In the genomic region with DNA sequence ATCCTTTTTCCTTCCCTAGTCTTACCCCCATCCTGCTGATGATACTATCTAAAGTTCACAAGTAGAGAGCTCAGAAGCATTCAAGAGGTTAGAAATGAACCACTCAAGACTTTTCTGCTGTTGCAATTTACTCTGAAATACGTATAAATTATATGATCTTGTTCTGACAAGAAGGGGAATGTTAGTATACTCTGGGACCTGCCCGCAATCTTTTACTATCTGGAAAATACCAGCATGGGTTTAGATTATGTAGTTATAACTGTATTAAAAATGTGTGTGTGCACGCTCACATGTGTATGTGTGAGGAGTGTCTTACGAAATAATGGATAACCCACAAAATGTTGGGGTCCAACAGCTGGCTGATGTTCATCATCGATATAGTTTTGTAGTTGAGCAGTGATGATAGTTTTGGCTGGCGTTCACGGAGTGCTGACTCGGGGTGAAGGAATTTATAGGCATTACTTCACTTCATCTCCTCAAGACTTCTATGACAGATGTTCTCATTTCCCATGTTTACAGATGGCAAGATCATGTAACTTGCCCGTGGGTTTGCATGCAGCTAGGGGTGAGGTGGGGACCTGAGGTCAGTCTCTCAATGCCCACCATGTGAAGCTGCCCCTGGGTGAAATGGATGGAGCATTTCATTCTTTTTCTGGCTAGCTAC, we compare ENCODE assay signal across 18 cellular contexts.
A peak's percentile ranks its signal among the peaks of the same experiment; 100 is the strongest.
DNase-seq lines count a peak whose midpoint lies in the region; FAIRE-seq and TF ChIP-seq lines count a peak whose summit lies in the region.
"Had no signal": no experiment of that assay in that cellular context is flagged by ENCODE, and none has a peak within 500 bp of the region (broad histone marks: within the 10 kb centered on the region; RNA-seq: fewer than 3 reads in every experiment).

No MANE protein-coding gene starts in this region.

- H3K27me3 ChIP-seq in bronchial epithelial cell (ENCODE audit: control insufficient read depth, insufficient read depth, low read length): no peaks in the 10 kb centered on the region
- H3K27me3 ChIP-seq: upper lobe of right lung had no signal

- no peaks in the 10 kb centered on the region for H3K36me3 ChIP-seq in bronchial epithelial cell (ENCODE audit: control insufficient read depth, insufficient read depth, low read length)
- H3K36me3 ChIP-seq: lower lobe of right lung, upper lobe of right lung had no signal

- FAIRE-seq in bronchial epithelial cell (lab: Jason Lieb, UNC): peak; percentile 7
- FAIRE-seq: A204.1 had no signal

- TF ChIP-seq CTCF in AG10803 (conservative IDR thresholded peaks at IDR 0.05; ENCODE audit: low read length) (no peak), bronchial epithelial cell (IDR thresholded peaks at IDR 0.05; ENCODE audit: insufficient read depth, low read length, severe bottlenecking) (no peak), foreskin fibroblast (IDR thresholded peaks at IDR 0.05; ENCODE audit: low read depth, low read length) (no peak)

- H3K4me3 ChIP-seq in AG10803 (ENCODE audit: low read length) (no peak overlapping the region), bronchial epithelial cell (ENCODE audit: low read depth, low read length) (no peak overlapping the region), foreskin fibroblast (ENCODE audit: low read depth in 1 of 2, low read length in 2 of 2) (no peak overlapping the region)
- H3K4me3 ChIP-seq: lower lobe of right lung, upper lobe of right lung had no signal

- DNase-seq in AG10803 (ENCODE audit: low read depth) (peak; percentile 25), NCI-H226 (peak; percentile 73), bronchial epithelial cell (ENCODE audit: low read depth) (peak; percentile 41), foreskin fibroblast (peak; percentile 9 to 39), NCI-H1105 (lab: John Stamatoyannopoulos, UW) (no peak), activated gamma-delta T cell (lab: John Stamatoyannopoulos, UW) (no peak), occipital lobe (lab: John Stamatoyannopoulos, UW) (no peak), SK-N-DZ (ENCODE audit: low spot score) (no peak)
- DNase-seq: activated T-cell treated with anti-CD3 and anti-CD28 coated beads, Interleukin-2, amount 50 U/mL, for 1 hour; GOT3; lower lobe of right lung; NCI-H2029 treated with DMSO at 0.1 percent for 48 hours; NCI-H2227 treated with DMSO at 0.1 percent for 48 hours; RPMI8226; SK-N-SH; T-helper 17 cell; upper lobe of right lung had no signal

Comparison
In these comparisons a context has a peak if more than half of its experiments do, and no peak if none do; other contexts are left out.
1. DNase-seq: peak in AG10803 (single experiment), NCI-H226 (single experiment), bronchial epithelial cell (single experiment) and foreskin fibroblast (2 of 2); none in NCI-H1105 (single experiment), activated gamma-delta T cell (single experiment), occipital lobe (single experiment) and SK-N-DZ (single experiment).